In genomic region chr2:179344280-179344961, GRCh38 we compare ENCODE assay signal across 10 cellular contexts.
DNase-seq lines count a peak whose midpoint lies in the region; ATAC-seq and TF ChIP-seq lines count a peak whose summit lies in the region.
"Had no signal": no experiment of that assay in that cellular context is flagged by ENCODE, and none has a peak within 500 bp of the region (broad histone marks: within the 10 kb centered on the region; RNA-seq: fewer than 3 reads in every experiment).

No MANE protein-coding gene starts in this region.

- TF ChIP-seq EP300 in transverse colon (IDR thresholded peaks at IDR 0.05; ENCODE audit: low read depth) = no peak

- no peak overlapping the region for H3K4me3 ChIP-seq in mammary epithelial cell (replicated peaks in 1 of 3; ENCODE audit: insufficient read depth in 1 of 3, low read depth in 2 of 3, low read length in 3 of 3)
- H3K4me3 ChIP-seq in transverse colon = no peak overlapping the region
- H3K4me3 ChIP-seq: spleen had no signal

- no peaks in the 10 kb centered on the region for H3K36me3 ChIP-seq in mammary epithelial cell (ENCODE audit: insufficient read depth, low read length)
- no peaks in the 10 kb centered on the region for H3K36me3 ChIP-seq in transverse colon
- H3K36me3 ChIP-seq: spleen had no signal

- no peaks in the 10 kb centered on the region for H3K27me3 ChIP-seq in mammary epithelial cell (ENCODE audit: insufficient read depth, low read length)
- H3K27me3 ChIP-seq in transverse colon = no peaks in the 10 kb centered on the region
- H3K27me3 ChIP-seq: spleen had no signal

- dilution Hi-C loops in mammary epithelial cell (cut with HindIII; ENCODE audit: low sequenced_read_pairs) = no loop called here

- H3K4me1 ChIP-seq in mammary epithelial cell (ENCODE audit: insufficient read depth, low read length) = peaks cover 11% of the 10 kb centered on the region
- peaks cover 0 to 13% (median 2%) of the 10 kb centered on the region in 4 donors for H3K4me1 ChIP-seq in transverse colon

- no peaks in the 10 kb centered on the region for H4K20me1 ChIP-seq in mammary epithelial cell (ENCODE audit: insufficient read depth, low read length)

- ATAC-seq in HG03439 (IDR thresholded peaks at IDR 0.05; ENCODE audit: unreplicated experiment) (no peak), HG03342 (IDR thresholded peaks at IDR 0.05; ENCODE audit: unreplicated experiment) (no peak)

- H3K79me2 ChIP-seq in mammary epithelial cell (ENCODE audit: insufficient read depth, low read length) = no peaks in the 10 kb centered on the region

- in situ Hi-C loops in mammary epithelial cell (cut with MboI; ENCODE audit: low sequenced_read_pairs in 2 of 2) = no loop called here
- in situ Hi-C loops in transverse colon (cut with MboI; ENCODE audit: low pct_ligation_motif_present in 1 of 4, low pct_unique_long_range_greater_than_20kb in 1 of 4, low sequenced_read_pairs in 3 of 4) = no loop called here

- intact Hi-C loops in mammary epithelial cell (cut with micrococcal nuclease) (loop anchor here (5.0 kb wide), 1 partner anchor 82 kb away; the partner anchor contains the start of gene SESTD1), transverse colon (cut with DNase I; ENCODE audit: low total_unique reads) (no loop called here)

- no peak for TF ChIP-seq CTCF in mammary epithelial cell (conservative IDR thresholded peaks at IDR 0.05 in 1 of 2, IDR thresholded peaks at IDR 0.05 in 1 of 2; ENCODE audit: extremely low read depth in 1 of 2, insufficient read depth in 1 of 2, low read depth in 1 of 2, low read length in 2 of 2)
- no peak for TF ChIP-seq CTCF in transverse colon (IDR thresholded peaks at IDR 0.05)

- 53% methylated on average over 4 of the region's 4 CpGs for WGBS in mammary epithelial cell (ENCODE audit: low coverage, missing lambda C conversion rate)
- WGBS in transverse colon (ENCODE audit: low coverage in 1 of 2), 2 donors = 55 to 56% methylated on average over 3 to 4 of the region's 4 CpGs

- no peak for TF ChIP-seq POLR2A in transverse colon (IDR thresholded peaks at IDR 0.05)

- DNase-seq in NCI-H2227 treated with DMSO at 0.1 percent for 48 hours (lab: John Stamatoyannopoulos, UW) = peak; percentile 14
- DNase-seq in NCI-H2227 (lab: John Stamatoyannopoulos, UW; ENCODE audit: unreplicated experiment) = no peak
- DNase-seq in mammary epithelial cell = no peak
- DNase-seq in medulla oblongata (ENCODE audit: extremely low spot score) = peak; percentile 48
- DNase-seq in transverse colon = no peak
- no peak for DNase-seq in SK-N-DZ (ENCODE audit: low spot score)
- DNase-seq: NCI-H1417, spleen had no signal

- CTCF ChIA-PET in mammary epithelial cell (lab: Charles Lee; ENCODE audit: low non-redundant PET) = no interaction called here

- H3K4me2 ChIP-seq in mammary epithelial cell (ENCODE audit: insufficient read depth, low read depth, low read length) = no peak overlapping the region

- H3K9me3 ChIP-seq in mammary epithelial cell (replicated peaks; ENCODE audit: insufficient read depth, low read length) = no peaks in the 10 kb centered on the region
- no peaks in the 10 kb centered on the region for H3K9me3 ChIP-seq in transverse colon
- H3K9me3 ChIP-seq: spleen had no signal

- peak overlapping the region; percentile 66 for H2AFZ ChIP-seq in mammary epithelial cell (ENCODE audit: low read depth, low read length)

- H3K27ac ChIP-seq in mammary epithelial cell (ENCODE audit: insufficient read depth, low read depth, low read length) = no peak overlapping the region
- H3K27ac ChIP-seq in transverse colon = peak overlapping the region in 3 of 4 donors; percentile 1 to 56 (median 22)

- no peak overlapping the region for H3K9ac ChIP-seq in mammary epithelial cell (ENCODE audit: insufficient read depth, low read length)

- BruUV-seq in mammary epithelial cell (replicated peaks; lab: Mats Ljungman, UMichigan) = no TSS peak

Comparison
In these comparisons a context has a peak if more than half of its experiments do, and no peak if none do; other contexts are left out.
1. DNase-seq: peak in NCI-H2227 treated with DMSO at 0.1 percent for 48 hours (single experiment) and medulla oblongata (single experiment); none in NCI-H2227 (single experiment), mammary epithelial cell (single experiment), transverse colon (single experiment) and SK-N-DZ (single experiment).